In the genomic region with DNA sequence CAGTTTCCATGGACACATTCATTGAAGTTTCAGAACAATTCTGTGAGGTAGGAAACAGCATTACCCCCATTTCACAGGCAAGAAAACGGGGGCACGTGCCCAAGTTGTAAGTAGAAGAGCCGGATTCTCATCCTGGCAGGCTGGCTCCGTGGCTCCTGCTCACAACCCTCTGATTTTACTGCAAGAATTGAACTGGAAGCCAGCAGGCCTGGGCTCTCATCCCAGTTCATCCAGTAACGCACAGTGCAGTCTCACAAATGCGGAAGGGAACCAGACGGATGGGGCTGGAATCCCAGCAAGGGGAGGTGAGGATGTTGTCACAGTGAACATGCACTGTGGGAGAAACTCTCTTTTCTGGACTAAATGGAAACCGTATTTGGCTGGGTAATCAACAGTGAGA, we compare ENCODE assay signal across 30 cellular contexts. TPM values are rescaled to one million over a fixed set of nuclear protein-coding genes. Genes with fewer than 3 reads are reported as not detected.
DNase-seq lines count a peak whose midpoint lies in the region; ATAC-seq and TF ChIP-seq lines count a peak whose summit lies in the region.
"Had no signal": no experiment of that assay in that cellular context is flagged by ENCODE, and none has a peak within 500 bp of the region (broad histone marks: within the 10 kb centered on the region; RNA-seq: fewer than 3 reads in every experiment).

No MANE protein-coding gene starts in this region.

- H3K9me3 Mint-ChIP-seq in activated naive CD4-positive, alpha-beta T cell treated with anti-CD3 and anti-CD28 coated beads, Interleukin-2, amount 50 U/mL, for 24 hours: no peaks in the 10 kb centered on the region
- H3K9me3 Mint-ChIP-seq in activated naive CD4-positive, alpha-beta T cell treated with anti-CD3 and anti-CD28 coated beads, Interleukin-2, amount 50 U/mL, for 72 hours: no peaks in the 10 kb centered on the region
- no peaks in the 10 kb centered on the region for H3K9me3 Mint-ChIP-seq in chondrocyte (ENCODE audit: low read depth)
- no peaks in the 10 kb centered on the region for H3K9me3 Mint-ChIP-seq in CD8-positive, alpha-beta T cell
- H3K9me3 Mint-ChIP-seq: activated CD4-positive, alpha-beta T cell treated with anti-CD3 and anti-CD28 coated beads, Interleukin-2, amount 10 ng/mL, durations not matched to agents 24 days and 14 days; activated T-helper 2 cell treated with anti-CD3 and anti-CD28 coated beads, Interferon-gamma antibody, Interleukin-2, Interleukin-4, amounts not matched to agents 10 μg/mL and 5 μg/mL and 100 μg/mL, durations not matched to agents 14 hours and 24 hours and 36 hours; effector memory CD8-positive, alpha-beta T cell; HFFc6 had no signal

- DNase-seq in activated naive CD4-positive, alpha-beta T cell treated with anti-CD3 and anti-CD28 coated beads, Interleukin-2, amount 50 U/mL, for 72 hours (ENCODE audit: low spot score in 2 of 2): no peak
- DNase-seq in cardiac septum (ENCODE audit: low spot score): peak; percentile 73
- DNase-seq in midbrain (lab: John Stamatoyannopoulos, UW): peak; percentile 46
- peak; percentile 41 for DNase-seq in upper lobe of right lung
- DNase-seq in chondrocyte (ENCODE audit: low spot score): no peak
- no peak for DNase-seq in CD8-positive, alpha-beta T cell
- DNase-seq: activated CD4-positive, alpha-beta T cell treated with anti-CD3 and anti-CD28 coated beads, Interleukin-2, amount 10 ng/mL, durations not matched to agents 24 days and 14 days; activated CD8-positive, alpha-beta memory T cell treated with anti-CD3 and anti-CD28 coated beads for 24 hours; activated naive CD4-positive, alpha-beta T cell treated with anti-CD3 and anti-CD28 coated beads, Interleukin-2, amount 50 U/mL, for 16 hours; activated T-cell treated with anti-CD3 and anti-CD28 coated beads for 4 hours; Calu3; DMS79 treated with DMSO at 0.1 percent for 48 hours; effector memory CD8-positive, alpha-beta T cell; foreskin fibroblast; GF-D8; HFFc6; NCI-H446; NCI-H748 treated with DMSO at 0.1 percent for 48 hours; SJCRH30; stimulated activated naive CD4-positive, alpha-beta T cell treated with Interleukin-2 at 50 U/mL for 16 hours; T-cell had no signal

- H3K27ac ChIP-seq in upper lobe of right lung: no peak overlapping the region
- H3K27ac ChIP-seq in CD8-positive, alpha-beta T cell (ENCODE audit: low read depth, low read length): no peak overlapping the region
- H3K27ac ChIP-seq: 22Rv1, breast epithelium, coronary artery, pancreas, Peyer's patch, SJCRH30 had no signal

- H3K36me3 Mint-ChIP-seq in activated naive CD4-positive, alpha-beta T cell treated with anti-CD3 and anti-CD28 coated beads, Interleukin-2, amount 50 U/mL, for 24 hours: no peaks in the 10 kb centered on the region
- no peaks in the 10 kb centered on the region for H3K36me3 Mint-ChIP-seq in activated naive CD4-positive, alpha-beta T cell treated with anti-CD3 and anti-CD28 coated beads, Interleukin-2, amount 50 U/mL, for 72 hours
- H3K36me3 Mint-ChIP-seq in chondrocyte (ENCODE audit: low read depth): no peaks in the 10 kb centered on the region
- no peaks in the 10 kb centered on the region for H3K36me3 Mint-ChIP-seq in CD8-positive, alpha-beta T cell
- H3K36me3 Mint-ChIP-seq: T-cell had no signal

- no peaks in the 10 kb centered on the region for H3K36me3 ChIP-seq in upper lobe of right lung
- no peaks in the 10 kb centered on the region for H3K36me3 ChIP-seq in CD8-positive, alpha-beta T cell (ENCODE audit: insufficient read depth, low read length)
- H3K36me3 ChIP-seq: breast epithelium, pancreas, Peyer's patch, SJCRH30 had no signal

- no peak overlapping the region for H3K4me3 Mint-ChIP-seq in activated naive CD4-positive, alpha-beta T cell treated with anti-CD3 and anti-CD28 coated beads, Interleukin-2, amount 50 U/mL, for 24 hours
- no peak overlapping the region for H3K4me3 Mint-ChIP-seq in chondrocyte (ENCODE audit: unreplicated experiment)
- no peak overlapping the region for H3K4me3 Mint-ChIP-seq in CD8-positive, alpha-beta T cell
- H3K4me3 Mint-ChIP-seq: activated CD4-positive, alpha-beta T cell treated with anti-CD3 and anti-CD28 coated beads, Interleukin-2, amount 10 ng/mL, durations not matched to agents 24 days and 14 days; effector memory CD8-positive, alpha-beta T cell; HFFc6; T-cell had no signal

- CTCF ChIA-PET in CD8-positive, alpha-beta T cell (lab: Charles Lee): no interaction called here

- POLR2A ChIA-PET in CD8-positive, alpha-beta T cell (lab: Charles Lee): no interaction called here

- no peaks in the 10 kb centered on the region for H3K27me3 Mint-ChIP-seq in activated naive CD4-positive, alpha-beta T cell treated with anti-CD3 and anti-CD28 coated beads, Interleukin-2, amount 50 U/mL, for 24 hours
- peaks cover 2% of the 10 kb centered on the region for H3K27me3 Mint-ChIP-seq in chondrocyte (ENCODE audit: low read depth)
- no peaks in the 10 kb centered on the region for H3K27me3 Mint-ChIP-seq in CD8-positive, alpha-beta T cell (ENCODE audit: low read depth)
- H3K27me3 Mint-ChIP-seq: activated CD4-positive, alpha-beta T cell treated with anti-CD3 and anti-CD28 coated beads, Interleukin-2, amount 10 ng/mL, durations not matched to agents 24 days and 14 days; effector memory CD8-positive, alpha-beta T cell; T-cell had no signal

- no peaks in the 10 kb centered on the region for H3K9me3 ChIP-seq in upper lobe of right lung
- no peaks in the 10 kb centered on the region for H3K9me3 ChIP-seq in CD8-positive, alpha-beta T cell (ENCODE audit: low read length)
- H3K9me3 ChIP-seq: breast epithelium, pancreas, Peyer's patch, SJCRH30 had no signal

- no peaks in the 10 kb centered on the region for H3K4me1 Mint-ChIP-seq in activated naive CD4-positive, alpha-beta T cell treated with anti-CD3 and anti-CD28 coated beads, Interleukin-2, amount 50 U/mL, for 24 hours
- H3K4me1 Mint-ChIP-seq in chondrocyte (ENCODE audit: low read depth): no peaks in the 10 kb centered on the region
- no peaks in the 10 kb centered on the region for H3K4me1 Mint-ChIP-seq in CD8-positive, alpha-beta T cell (ENCODE audit: low read depth)
- H3K4me1 Mint-ChIP-seq: activated CD4-positive, alpha-beta T cell treated with anti-CD3 and anti-CD28 coated beads, Interleukin-2, amount 10 ng/mL, durations not matched to agents 24 days and 14 days; T-cell had no signal

- no peaks in the 10 kb centered on the region for H3K4me1 ChIP-seq in upper lobe of right lung
- H3K4me1 ChIP-seq in CD8-positive, alpha-beta T cell (ENCODE audit: insufficient read depth, low read length): no peaks in the 10 kb centered on the region
- H3K4me1 ChIP-seq: breast epithelium, pancreas, Peyer's patch had no signal

- ATAC-seq in activated naive CD4-positive, alpha-beta T cell treated with anti-CD3 and anti-CD28 coated beads, Interleukin-2, amount 50 U/mL, for 72 hours: no peak
- ATAC-seq in upper lobe of right lung (no peak), GM18867 (IDR thresholded peaks at IDR 0.05; ENCODE audit: unreplicated experiment) (no peak)
- no peak for ATAC-seq in CD8-positive, alpha-beta T cell
- ATAC-seq: effector memory CD8-positive, alpha-beta T cell; T-cell had no signal

- no peak overlapping the region for H3K4me3 ChIP-seq in upper lobe of right lung
- no peak overlapping the region for H3K4me3 ChIP-seq in CD8-positive, alpha-beta T cell (ENCODE audit: low read depth, low read length)
- H3K4me3 ChIP-seq: breast epithelium, coronary artery, pancreas, Peyer's patch, SJCRH30 had no signal

- H3K27ac Mint-ChIP-seq in activated naive CD4-positive, alpha-beta T cell treated with anti-CD3 and anti-CD28 coated beads, Interleukin-2, amount 50 U/mL, for 24 hours: peak overlapping the region; percentile 41
- no peak overlapping the region for H3K27ac Mint-ChIP-seq in activated naive CD4-positive, alpha-beta T cell treated with anti-CD3 and anti-CD28 coated beads, Interleukin-2, amount 50 U/mL, for 72 hours
- no peak overlapping the region for H3K27ac Mint-ChIP-seq in chondrocyte (ENCODE audit: unreplicated experiment)
- no peak overlapping the region for H3K27ac Mint-ChIP-seq in CD8-positive, alpha-beta T cell
- H3K27ac Mint-ChIP-seq: activated CD4-positive, alpha-beta T cell treated with anti-CD3 and anti-CD28 coated beads, Interleukin-2, amount 10 ng/mL, durations not matched to agents 24 days and 14 days; activated T-helper 2 cell treated with anti-CD3 and anti-CD28 coated beads, Interferon-gamma antibody, Interleukin-2, Interleukin-4, amounts not matched to agents 10 μg/mL and 5 μg/mL and 100 μg/mL, durations not matched to agents 14 hours and 24 hours and 36 hours; effector memory CD8-positive, alpha-beta T cell; HFFc6; T-cell had no signal

- TF ChIP-seq CTCF in upper lobe of right lung (IDR thresholded peaks at IDR 0.05) (no peak), chondrocyte (IDR thresholded peaks at IDR 0.05) (no peak)
- no peak for TF ChIP-seq CTCF in CD8-positive, alpha-beta T cell (IDR thresholded peaks at IDR 0.05)

- no peaks in the 10 kb centered on the region for H3K27me3 ChIP-seq in upper lobe of right lung
- no peaks in the 10 kb centered on the region for H3K27me3 ChIP-seq in CD8-positive, alpha-beta T cell (ENCODE audit: insufficient read depth, low read length)
- H3K27me3 ChIP-seq: breast epithelium, pancreas, Peyer's patch, SJCRH30 had no signal

- intact Hi-C loops in cardiac septum (cut with DNase I) (no loop called here), upper lobe of right lung (cut with DNase I) (no loop called here)
- intact Hi-C loops in CD8-positive, alpha-beta T cell (cut with DNase I, micrococcal nuclease): no loop called here

RNA-seq across cellular contexts. Expression of a gene that starts 40.7 kb away (rescaled TPM):
- under 1 TPM in 1 of 2 donors, not detected in 1; 0.64 TPM for total RNA-seq in activated naive CD4-positive, alpha-beta T cell treated with anti-CD3 and anti-CD28 coated beads, Interleukin-2, amount 50 U/mL, for 72 hours
- 6.4 TPM for total RNA-seq in cardiac septum
- total RNA-seq in upper lobe of right lung: 13.7 TPM
- 0.31 to 0.64 TPM (median 0.32 TPM) in 3 replicates for total RNA-seq in chondrocyte
- total RNA-seq in CD8-positive, alpha-beta T cell: under 1 TPM; 0.19 to 0.64 TPM
- total RNA-seq: HFFc6, HT-29, SJCRH30 had no signal

Comparison
In these comparisons a context has a peak if more than half of its experiments do, and no peak if none do; other contexts are left out.
1. DNase-seq: peak in cardiac septum (single experiment), midbrain (single experiment) and upper lobe of right lung (single experiment); none in activated naive CD4-positive, alpha-beta T cell treated with anti-CD3 and anti-CD28 coated beads, Interleukin-2, amount 50 U/mL, for 72 hours (0 of 2), chondrocyte (single experiment) and CD8-positive, alpha-beta T cell (0 of 7).